In the genomic region with DNA sequence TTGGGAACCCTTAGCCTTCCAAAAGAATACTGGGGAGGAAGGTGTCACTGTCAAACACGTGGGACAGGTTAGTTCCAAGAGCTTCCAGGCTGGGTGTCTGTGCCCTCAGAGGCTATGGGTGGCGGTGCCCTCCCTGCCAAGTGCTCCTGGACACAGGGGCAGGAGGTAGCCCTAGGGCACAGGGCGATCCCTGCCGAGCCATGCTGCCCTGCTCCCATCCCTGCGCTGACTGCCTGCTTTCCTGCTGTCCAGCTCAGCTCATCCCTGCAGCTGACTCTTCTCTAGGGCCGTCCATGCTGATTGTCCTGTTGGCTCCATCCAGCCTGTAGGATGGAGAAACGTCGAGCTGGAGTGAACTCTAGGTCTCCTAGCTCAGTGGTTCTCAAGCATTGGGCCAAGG, we compare ENCODE assay signal across 14 cellular contexts. TPM values are rescaled to one million over a fixed set of nuclear protein-coding genes. Genes with fewer than 3 reads are reported as not detected.
"Had no signal": no experiment of that assay in that cellular context is flagged by ENCODE, and none has a peak within 500 bp of the region (broad histone marks: within the 10 kb centered on the region; RNA-seq: fewer than 3 reads in every experiment).

No MANE protein-coding gene starts in this region.

- H3K4me3 ChIP-seq: cardiac muscle cell, gastrocnemius medialis, lower lobe of right lung, SJSA1, tibial artery had no signal

- DNase-seq: activated CD4-positive, alpha-beta memory T cell treated with anti-CD3 and anti-CD28 coated beads, Interleukin-2, amount 10 ng/mL, durations not matched to agents 7 days and 5 days; activated naive CD4-positive, alpha-beta T cell treated with Interleukin-2 at 50 U/mL for 16 hours; activated naive CD8-positive, alpha-beta T cell treated with anti-CD3 and anti-CD28 coated beads, Interleukin-2, amount 50 U/mL, for 24 hours; gastrocnemius medialis; lower lobe of right lung; naive thymus-derived CD8-positive, alpha-beta T cell; stimulated activated CD4-positive, alpha-beta T cell treated with anti-CD3 and anti-CD28 coated beads, Interleukin-4, amount 100 ng/mL, for 4 hours; T-cell; T1000; tibial artery had no signal

- H3K36me3 ChIP-seq: cardiac muscle cell, gastrocnemius medialis, lower lobe of right lung, SJSA1, tibial artery had no signal

- H3K27ac Mint-ChIP-seq: activated CD4-positive, alpha-beta memory T cell treated with anti-CD3 and anti-CD28 coated beads, Interleukin-2, amount 10 ng/mL, durations not matched to agents 7 days and 5 days; activated naive CD8-positive, alpha-beta T cell treated with anti-CD3 and anti-CD28 coated beads, Interleukin-2, amount 50 U/mL, for 24 hours; T-cell had no signal

- H3K4me3 Mint-ChIP-seq: activated CD4-positive, alpha-beta memory T cell treated with anti-CD3 and anti-CD28 coated beads, Interleukin-2, amount 10 ng/mL, durations not matched to agents 7 days and 5 days; activated naive CD8-positive, alpha-beta T cell treated with anti-CD3 and anti-CD28 coated beads, Interleukin-2, amount 50 U/mL, for 24 hours; T-cell had no signal

- H3K9me3 Mint-ChIP-seq: activated CD4-positive, alpha-beta memory T cell treated with anti-CD3 and anti-CD28 coated beads, Interleukin-2, amount 10 ng/mL, durations not matched to agents 7 days and 5 days; activated naive CD8-positive, alpha-beta T cell treated with anti-CD3 and anti-CD28 coated beads, Interleukin-2, amount 50 U/mL, for 24 hours; naive thymus-derived CD8-positive, alpha-beta T cell; T-cell had no signal

- H3K9me3 ChIP-seq: gastrocnemius medialis, lower lobe of right lung, SJSA1, tibial artery had no signal

- H3K36me3 Mint-ChIP-seq: naive thymus-derived CD8-positive, alpha-beta T cell; T-cell had no signal

- H3K27me3 ChIP-seq: gastrocnemius medialis, tibial artery had no signal

- H3K27me3 Mint-ChIP-seq: activated CD4-positive, alpha-beta memory T cell treated with anti-CD3 and anti-CD28 coated beads, Interleukin-2, amount 10 ng/mL, durations not matched to agents 7 days and 5 days; activated naive CD8-positive, alpha-beta T cell treated with anti-CD3 and anti-CD28 coated beads, Interleukin-2, amount 50 U/mL, for 24 hours; naive thymus-derived CD8-positive, alpha-beta T cell had no signal

- H3K27ac ChIP-seq: cardiac muscle cell, gastrocnemius medialis, lower lobe of right lung, SJSA1 had no signal

- ATAC-seq: activated naive CD8-positive, alpha-beta T cell treated with anti-CD3 and anti-CD28 coated beads, Interleukin-2, amount 50 U/mL, for 24 hours; gastrocnemius medialis; lower lobe of right lung; naive thymus-derived CD8-positive, alpha-beta T cell; T-cell had no signal

RNA-seq across cellular contexts. Expression of gene SEMA5B, which starts 42.9 kb away (rescaled TPM):
- total RNA-seq: fibroblast of lung, kidney epithelial cell, SJSA1 had no signal
- polyA plus RNA-seq: fibroblast of lung; naive thymus-derived CD8-positive, alpha-beta T cell had no signal
